In genomic region chr17:2029911-2030778, GRCh38 we compare ENCODE assay signal across 8 cellular contexts.
A peak's percentile ranks its signal among the peaks of the same experiment; 100 is the strongest.
DNase-seq lines count a peak whose midpoint lies in the region; ATAC-seq and TF ChIP-seq lines count a peak whose summit lies in the region.

DPH1 (plus strand) TSS chr17:2030153; CDS start chr17:2030170, 17 bp downstream.

- TF ChIP-seq CTCF in AG04449 (IDR thresholded peaks at IDR 0.05; ENCODE audit: insufficient read depth, low read length, missing control alignments) (no peak), coronary artery (IDR thresholded peaks at IDR 0.05) (no peak)

- CTCF ChIA-PET in AG04449 (lab: Yijun Ruan, JAX) = interaction anchor here (0.6 to 15.3 kb wide), 5 partner anchors 11 to 148 kb away, joined by 3 to 223 read pairs (median 20); partner anchors contain the start of gene OVCA2

- POLR2A ChIA-PET in AG04449 (lab: Yijun Ruan, JAX) = interaction anchor here (1.0 kb wide), 1 partner anchor 38 kb away, joined by 4 read pairs; no protein-coding TSS in a partner anchor

- H3K4me3 ChIP-seq in AG04449 (ENCODE audit: low read depth, low read length) = peak within 1 kb of the TSS; percentile 100
- peak within 1 kb of the TSS; percentile 93 for H3K4me3 ChIP-seq in coronary artery

- H3K27ac ChIP-seq in coronary artery = peak within 1 kb of the TSS; percentile 11 to 63

- peak; percentile 76 for ATAC-seq in GM18909 (IDR thresholded peaks at IDR 0.05; ENCODE audit: poor library complexity, unreplicated experiment)
- ATAC-seq in HG03354 (IDR thresholded peaks at IDR 0.05; ENCODE audit: poor library complexity, severe bottlenecking, unreplicated experiment) = peak; percentile 79

- DNase-seq in AG04449 (ENCODE audit: low read depth, low spot score) = no peak
- peak; percentile 64 to 88 for DNase-seq in NCI-H526 (lab: John Stamatoyannopoulos, UW)
- DNase-seq in activated CD4-positive, alpha-beta T cell treated with anti-CD3 and anti-CD28 coated beads for 48 hours = peak; percentile 93
- DNase-seq in coronary artery (ENCODE audit: low spot score) = no peak
- peak; percentile 96 for DNase-seq in left kidney (ENCODE audit: low read depth, low spot score)
- peak; percentile 89 to 90 for DNase-seq in stimulated activated CD4-positive, alpha-beta T cell treated with anti-CD3 and anti-CD28 coated beads, Interleukin-2, amount 100 ng/mL, for 24 hours

Comparison
In these comparisons a context has a peak if more than half of its experiments do, and no peak if none do; other contexts are left out.
1. DNase-seq: peak in NCI-H526 (2 of 2), activated CD4-positive, alpha-beta T cell treated with anti-CD3 and anti-CD28 coated beads for 48 hours (single experiment), left kidney (single experiment) and stimulated activated CD4-positive, alpha-beta T cell treated with anti-CD3 and anti-CD28 coated beads, Interleukin-2, amount 100 ng/mL, for 24 hours (2 of 2); none in AG04449 (single experiment) and coronary artery (single experiment).